ENCODE assay signal across 19 cellular contexts in the genomic region with DNA sequence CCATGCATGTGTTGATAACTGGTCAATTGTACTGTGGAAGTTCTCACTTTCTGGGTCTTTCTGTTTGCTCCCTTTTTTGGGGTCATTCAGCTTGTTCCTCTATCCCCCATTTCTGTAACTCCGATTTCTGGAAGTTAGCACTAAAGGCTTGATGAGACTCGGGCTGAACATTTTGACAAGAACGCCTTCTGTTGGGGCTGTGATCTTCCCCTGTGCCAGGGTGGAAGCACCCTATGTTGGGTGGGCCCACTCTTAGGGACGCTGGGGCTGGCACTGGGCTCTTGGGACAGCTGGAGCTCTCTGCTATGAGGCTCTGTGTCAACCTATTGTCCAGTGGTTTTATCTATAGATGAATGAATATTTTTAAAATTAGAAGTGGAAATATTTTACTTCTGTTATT.
"Had no signal": no experiment of that assay in that cellular context is flagged by ENCODE, and none has a peak within 500 bp of the region (broad histone marks: within the 10 kb centered on the region; RNA-seq: fewer than 3 reads in every experiment).

No MANE protein-coding gene starts in this region.

- H3K4me3 ChIP-seq: left ventricle myocardium inferior, right lobe of liver, smooth muscle cell, stomach, upper lobe of left lung had no signal

- H3K4me3 Mint-ChIP-seq: activated CD8-positive, alpha-beta T cell treated with anti-CD3 and anti-CD28 coated beads for 36 hours; activated naive CD4-positive, alpha-beta T cell treated with anti-CD3 and anti-CD28 coated beads, Interleukin-2, amount 50 U/mL, for 24 hours; nephron; stimulated activated effector memory CD8-positive, alpha-beta T cell treated with anti-CD3 and anti-CD28 coated beads, Interleukin-12 subunit alpha, Interleukin-12 subunit beta, amount 100 ng/mL, for 72 hours; T-helper 2 cell treated with Interferon-gamma antibody and Interleukin-4, amounts not matched to agents 5 μg/mL and 100 μg/mL, for 36 hours had no signal

- H3K9me3 ChIP-seq: left ventricle myocardium inferior, right lobe of liver, stomach, upper lobe of left lung had no signal

- H3K27ac Mint-ChIP-seq: activated CD8-positive, alpha-beta T cell treated with anti-CD3 and anti-CD28 coated beads for 36 hours; activated naive CD4-positive, alpha-beta T cell treated with anti-CD3 and anti-CD28 coated beads, Interleukin-2, amount 50 U/mL, for 24 hours; nephron; stimulated activated effector memory CD8-positive, alpha-beta T cell treated with anti-CD3 and anti-CD28 coated beads, Interleukin-12 subunit alpha, Interleukin-12 subunit beta, amount 100 ng/mL, for 72 hours; T-helper 2 cell treated with Interferon-gamma antibody and Interleukin-4, amounts not matched to agents 5 μg/mL and 100 μg/mL, for 36 hours had no signal

- H3K4me1 ChIP-seq: foreskin keratinocyte, right lobe of liver, stomach, upper lobe of left lung had no signal

- H3K27ac ChIP-seq: epithelial cell of prostate, foreskin keratinocyte, left ventricle myocardium inferior, right lobe of liver, stomach, upper lobe of left lung had no signal

- H3K4me1 Mint-ChIP-seq: activated naive CD4-positive, alpha-beta T cell treated with anti-CD3 and anti-CD28 coated beads, Interleukin-2, amount 50 U/mL, for 24 hours; stimulated activated effector memory CD8-positive, alpha-beta T cell treated with anti-CD3 and anti-CD28 coated beads, Interleukin-12 subunit alpha, Interleukin-12 subunit beta, amount 100 ng/mL, for 72 hours had no signal

- H3K27me3 ChIP-seq: right lobe of liver, stomach, upper lobe of left lung had no signal

- H3K36me3 ChIP-seq: left ventricle myocardium inferior, right lobe of liver, stomach, upper lobe of left lung had no signal

- ATAC-seq: activated CD8-positive, alpha-beta T cell treated with anti-CD3 and anti-CD28 coated beads for 36 hours; foreskin keratinocyte; right lobe of liver; stimulated activated effector memory CD8-positive, alpha-beta T cell treated with anti-CD3 and anti-CD28 coated beads, Interleukin-12 subunit alpha, Interleukin-12 subunit beta, amount 100 ng/mL, for 72 hours had no signal

- H3K36me3 Mint-ChIP-seq: activated naive CD4-positive, alpha-beta T cell treated with anti-CD3 and anti-CD28 coated beads, Interleukin-2, amount 50 U/mL, for 24 hours; stimulated activated effector memory CD8-positive, alpha-beta T cell treated with anti-CD3 and anti-CD28 coated beads, Interleukin-12 subunit alpha, Interleukin-12 subunit beta, amount 100 ng/mL, for 72 hours had no signal

- DNase-seq: activated CD4-positive, alpha-beta T cell treated with anti-CD3 and anti-CD28 coated beads for 48 hours; activated CD4-positive, CD25-positive, alpha-beta regulatory T cell; activated CD8-positive, alpha-beta T cell treated with anti-CD3 and anti-CD28 coated beads for 36 hours; activated gamma-delta T cell; foreskin keratinocyte; hippocampal formation; left ventricle myocardium inferior; mammary epithelial cell; midbrain; nucleus accumbens; right lobe of liver; stomach had no signal

- H3K9me3 Mint-ChIP-seq: activated CD8-positive, alpha-beta T cell treated with anti-CD3 and anti-CD28 coated beads for 36 hours; stimulated activated effector memory CD8-positive, alpha-beta T cell treated with anti-CD3 and anti-CD28 coated beads, Interleukin-12 subunit alpha, Interleukin-12 subunit beta, amount 100 ng/mL, for 72 hours; T-helper 2 cell treated with Interferon-gamma antibody and Interleukin-4, amounts not matched to agents 5 μg/mL and 100 μg/mL, for 36 hours had no signal
